ENCODE assay signal across 36 cellular contexts in the genomic region with DNA sequence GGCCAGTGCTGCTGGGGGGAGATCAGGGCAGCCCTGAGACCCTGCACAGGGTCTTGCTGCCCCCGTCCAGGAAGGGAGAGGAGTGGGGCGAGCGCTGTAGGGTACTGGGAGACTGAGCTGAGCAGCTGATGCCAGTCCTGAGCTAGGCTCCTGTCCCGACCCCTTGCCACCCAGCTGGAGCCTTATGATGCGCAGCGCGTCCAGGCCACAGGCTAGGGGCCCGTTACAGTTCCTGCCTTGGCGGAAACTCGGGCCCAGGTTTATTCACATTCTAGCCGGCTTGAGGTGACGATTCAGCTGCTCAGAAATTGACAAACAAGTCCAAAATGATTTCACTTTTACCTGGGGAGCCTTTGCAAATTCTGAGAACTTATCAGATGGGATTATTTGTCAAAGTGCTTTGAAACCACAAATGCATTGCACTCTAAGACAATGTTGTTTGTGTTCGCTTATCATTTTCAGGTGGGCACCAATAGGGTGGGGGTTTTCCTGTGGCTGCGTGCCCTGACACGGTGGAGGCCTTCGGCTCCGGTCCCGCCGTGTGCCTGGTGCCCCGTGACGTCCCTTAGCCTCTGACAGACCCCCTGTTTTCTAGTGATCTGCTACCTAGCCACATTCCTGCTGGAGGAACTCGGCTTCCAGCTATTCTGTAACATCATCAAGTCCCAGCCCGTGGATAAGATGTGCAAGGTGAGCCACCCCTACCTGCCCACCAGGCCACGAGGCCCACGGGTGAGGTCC. TPM values are rescaled to one million over a fixed set of nuclear protein-coding genes. Genes with fewer than 3 reads are reported as not detected.
"Had no signal": no experiment of that assay in that cellular context is flagged by ENCODE, and none has a peak within 500 bp of the region (broad histone marks: within the 10 kb centered on the region; RNA-seq: fewer than 3 reads in every experiment).

No MANE protein-coding gene starts in this region.

- H3K4me1 ChIP-seq: colonic mucosa, pancreas, thyroid gland, vagina had no signal

- H3K27me3 ChIP-seq: colonic mucosa, pancreas, thyroid gland, vagina had no signal

- H3K27ac Mint-ChIP-seq: dendritic cell treated with granulocyte-macrophage colony-stimulating factor and Interleukin-4, amounts not matched to agents 40 ng/mL and 50 ng/mL, for 4 days; endodermal cell; naive thymus-derived CD4-positive, alpha-beta T cell; nephron progenitor cell; stimulated activated effector memory CD8-positive, alpha-beta T cell treated with anti-CD3 and anti-CD28 coated beads, Interleukin-12 subunit alpha, Interleukin-12 subunit beta, amount 100 ng/mL, for 72 hours had no signal

- H3K36me3 ChIP-seq: colonic mucosa, heart right ventricle, pancreas, stomach, thyroid gland, vagina had no signal

- H3K27ac ChIP-seq: colonic mucosa, epithelial cell of prostate, heart right ventricle, pancreas, stomach, thyroid gland, vagina had no signal

- FAIRE-seq: islet of Langerhans, pancreas had no signal

- H3K4me2 ChIP-seq: smooth muscle cell had no signal

- H3K9me3 ChIP-seq: colonic mucosa, heart right ventricle, pancreas, stomach, thyroid gland, vagina had no signal

- H3K4me3 ChIP-seq: colonic mucosa, heart right ventricle, pancreas, smooth muscle cell, stomach, thyroid gland, vagina had no signal

- H3K36me3 Mint-ChIP-seq: naive thymus-derived CD4-positive, alpha-beta T cell had no signal

- H3K9me3 Mint-ChIP-seq: dendritic cell treated with granulocyte-macrophage colony-stimulating factor and Interleukin-4, amounts not matched to agents 40 ng/mL and 50 ng/mL, for 4 days; endodermal cell; naive thymus-derived CD4-positive, alpha-beta T cell; nephron progenitor cell; stimulated activated effector memory CD8-positive, alpha-beta T cell treated with anti-CD3 and anti-CD28 coated beads, Interleukin-12 subunit alpha, Interleukin-12 subunit beta, amount 100 ng/mL, for 72 hours had no signal

- ATAC-seq: esophagus mucosa; left lobe of liver; naive thymus-derived CD4-positive, alpha-beta T cell; pancreas; sciatic nerve; stimulated activated effector memory CD8-positive, alpha-beta T cell treated with anti-CD3 and anti-CD28 coated beads, Interleukin-12 subunit alpha, Interleukin-12 subunit beta, amount 100 ng/mL, for 72 hours had no signal

- H3K4me3 Mint-ChIP-seq: dendritic cell treated with granulocyte-macrophage colony-stimulating factor and Interleukin-4, amounts not matched to agents 40 ng/mL and 50 ng/mL, for 4 days; endodermal cell; naive thymus-derived CD4-positive, alpha-beta T cell; nephron progenitor cell; stimulated activated effector memory CD8-positive, alpha-beta T cell treated with anti-CD3 and anti-CD28 coated beads, Interleukin-12 subunit alpha, Interleukin-12 subunit beta, amount 100 ng/mL, for 72 hours had no signal

- DNase-seq: colonic mucosa; effector CD8-positive, alpha-beta T cell; foreskin fibroblast; glutamatergic neuron; heart right ventricle; hippocampal formation; mesendoderm; midbrain; naive thymus-derived CD4-positive, alpha-beta T cell; nephron progenitor cell; occipital lobe; retina; stimulated activated CD4-positive, alpha-beta T cell treated with anti-CD3 and anti-CD28 coated beads, Interleukin-2, amount 100 ng/mL, for 24 hours; stimulated activated CD4-positive, alpha-beta T cell treated with anti-CD3 and anti-CD28 coated beads, Interleukin-4, amount 100 ng/mL, for 24 hours; stimulated activated naive CD4-positive, alpha-beta T cell treated with Interleukin-2 at 50 U/mL for 16 hours; stomach; thyroid gland; trophoblast cell had no signal

RNA-seq across cellular contexts. Expression of a gene that starts 18.9 kb away (rescaled TPM):
- total RNA-seq: chondrocyte, endodermal cell, heart right ventricle, lung microvascular endothelial cell, occipital lobe, posterior vena cava, pulmonary artery endothelial cell, sciatic nerve, smooth muscle cell, subcutaneous adipose tissue, temporal lobe, ureter, vagina had no signal
- polyA plus RNA-seq: heart right ventricle; naive thymus-derived CD4-positive, alpha-beta T cell; smooth muscle cell had no signal

RNA-seq across cellular contexts. Expression of a gene that starts 19.2 kb away (rescaled TPM):
- polyA plus RNA-seq: smooth muscle cell had no signal
